In genomic region chr4:151324124-151324448, GRCh38 we compare ENCODE assay signal across 10 cellular contexts. TPM values are rescaled to one million over a fixed set of nuclear protein-coding genes. Genes with fewer than 3 reads are reported as not detected.
DNase-seq lines count a peak whose midpoint lies in the region; ATAC-seq, FAIRE-seq and TF ChIP-seq lines count a peak whose summit lies in the region.
"Had no signal": no experiment of that assay in that cellular context is flagged by ENCODE, and none has a peak within 500 bp of the region (broad histone marks: within the 10 kb centered on the region; RNA-seq: fewer than 3 reads in every experiment).

No MANE protein-coding gene starts in this region.

- H3K36me3 ChIP-seq in MG63 = no peaks in the 10 kb centered on the region
- H3K36me3 ChIP-seq in HepG2 (replicated peaks in 1 of 2; ENCODE audit: control insufficient read depth in 1 of 2, insufficient read depth in 2 of 2, low read length in 2 of 2) = peaks cover 0 to 10% of the 10 kb centered on the region in 2 experiments; a peak in 4 of 5 replicates
- no peaks in the 10 kb centered on the region for H3K36me3 ChIP-seq in subcutaneous abdominal adipose tissue (ENCODE audit: control insufficient read depth in 5 of 5, insufficient read depth in 5 of 5, low read length in 5 of 5)

- DNase-seq in MG63 = no peak
- DNase-seq in cardiac fibroblast (ENCODE audit: low read depth in 2 of 2) = no peak
- DNase-seq in HepG2 (ENCODE audit: low spot score) = no peak
- no peak for DNase-seq in DMS 273 (lab: John Stamatoyannopoulos, UW; ENCODE audit: unreplicated experiment)
- DNase-seq in KBM-7 = no peak
- DNase-seq in nucleus accumbens (lab: John Stamatoyannopoulos, UW) = no peak

- POLR2A ChIA-PET in HepG2 (lab: Yijun Ruan, JAX) = interaction anchor here (0.9 to 3.7 kb wide), 22 partner anchors 9 to 118 kb away, joined by 3 to 49 read pairs (median 10); partner anchors contain the start of genes FHIP1A and PRSS48

- intact Hi-C loops in HepG2 (cut with micrococcal nuclease; ENCODE audit: unreplicated experiment) = loop anchor here (1.0 to 5.0 kb wide), 2 partner anchors 47 to 84 kb away; partner anchors contain the start of gene PRSS48

- TF ChIP-seq EP300 in HepG2 (IDR thresholded peaks at IDR 0.05; ENCODE audit: low read depth in 2 of 2, low read length in 2 of 2) (no peak), HepG2 (CRISPR knock-in tag; IDR thresholded peaks at IDR 0.05; ENCODE audit: borderline replicate concordance) (no peak)

- in situ Hi-C loops in HepG2 (cut with HindIII; ENCODE audit: extremely low pct_ligation_motif_present, low pct_unique_long_range_greater_than_20kb) (no loop called here), KBM-7 (cut with MboI; ENCODE audit: low pct_unique_long_range_greater_than_20kb, low sequenced_read_pairs) (no loop called here)

- peaks cover 69% of the 10 kb centered on the region for H3K4me1 ChIP-seq in HepG2 (ENCODE audit: insufficient read depth, low read length)
- H3K4me1 ChIP-seq in subcutaneous abdominal adipose tissue (ENCODE audit: control insufficient read depth in 5 of 5, insufficient read depth in 5 of 5, low read length in 5 of 5) = peaks cover 3 to 29% (median 24%) of the 10 kb centered on the region in 5 donors

- 0% methylated on average over 4 of the region's 4 CpGs for WGBS in HepG2 (ENCODE audit: low lambda C conversion rate)

- peak overlapping the region; percentile 99 for H3K9ac ChIP-seq in HepG2 (ENCODE audit: insufficient read depth, low read depth, low read length)
- peak overlapping the region; percentile 24 to 71 (median 42) for H3K9ac ChIP-seq in subcutaneous abdominal adipose tissue (ENCODE audit: low read length in 5 of 5)

- peak overlapping the region; percentile 62 for H3K4me3 ChIP-seq in MG63
- H3K4me3 ChIP-seq in cardiac fibroblast (replicated peaks in 1 of 2; ENCODE audit: low read depth in 2 of 2, low read length in 2 of 2) = peak overlapping the region; percentile 69 to 72
- peak overlapping the region; percentile 80 to 84 (median 83) for H3K4me3 ChIP-seq in HepG2 (replicated peaks in 1 of 3; ENCODE audit: insufficient read depth in 1 of 3, low read depth in 2 of 3, low read length in 3 of 3)
- peak overlapping the region; percentile 63 to 88 (median 75) for H3K4me3 ChIP-seq in subcutaneous abdominal adipose tissue (ENCODE audit: low read depth in 1 of 5, low read length in 5 of 5)

- H3K9me3 ChIP-seq in MG63 (no peaks in the 10 kb centered on the region), HepG2 (ENCODE audit: low read length) (no peaks in the 10 kb centered on the region), subcutaneous abdominal adipose tissue (ENCODE audit: control insufficient read depth in 5 of 5, low read length in 5 of 5) (no peaks in the 10 kb centered on the region)

- no peak for TF ChIP-seq RAD21 in HepG2 (CRISPR knock-in tag; IDR thresholded peaks at IDR 0.05)

- CTCF ChIA-PET in HepG2 (lab: Yijun Ruan, JAX; ENCODE audit: low intra/inter-chr PET ratio, low total read pairs) = no interaction called here

- no peak for FAIRE-seq in HepG2 (lab: Jason Lieb, UNC)

- no peak for TF ChIP-seq POLR2A in HepG2 (IDR thresholded peaks at IDR 0.05; ENCODE audit: insufficient read depth in 1 of 2, low read depth in 2 of 2, low read length in 2 of 2)

- H3K27ac ChIP-seq in HepG2 (ENCODE audit: extremely low read length, insufficient read depth, low read length) (peak overlapping the region; percentile 100), subcutaneous abdominal adipose tissue (ENCODE audit: low read depth, low read length) (peak overlapping the region; percentile 84)

- TF ChIP-seq CTCF in cardiac fibroblast (IDR thresholded peaks at IDR 0.05; ENCODE audit: low read depth, low read length) (no peak), HepG2 (CRISPR knock-in tag; IDR thresholded peaks at IDR 0.05) (no peak)

- no peak overlapping the region for H2AFZ ChIP-seq in HepG2 (ENCODE audit: low read length)

- BruUV-seq in HepG2 (replicated peaks; lab: Mats Ljungman, UMichigan) = TSS peak; percentile 56

- ATAC-seq in HepG2 = no peak
- ATAC-seq in GM18511 (IDR thresholded peaks at IDR 0.05; ENCODE audit: unreplicated experiment) = no peak

- peaks cover 52% of the 10 kb centered on the region for H3K79me2 ChIP-seq in HepG2 (ENCODE audit: insufficient read depth, low read length)

- H3K4me2 ChIP-seq in HepG2 (ENCODE audit: low read depth, low read length) = peak overlapping the region; percentile 86

- no peaks in the 10 kb centered on the region for H3K27me3 ChIP-seq in MG63
- H3K27me3 ChIP-seq in HepG2 (ENCODE audit: control insufficient read depth in 1 of 2, insufficient read depth in 2 of 2, low read length in 2 of 2) = no peaks in the 10 kb centered on the region
- no peaks in the 10 kb centered on the region for H3K27me3 ChIP-seq in subcutaneous abdominal adipose tissue (ENCODE audit: control insufficient read depth in 5 of 5, insufficient read depth in 4 of 5, low read length in 5 of 5)

- peaks cover 21% of the 10 kb centered on the region for H4K20me1 ChIP-seq in HepG2 (ENCODE audit: insufficient read depth, low read length)

TF ChIP-seq in HepG2, 621 proteins besides CTCF, POLR2A, EP300 and RAD21 (continues in another document):
- TF ChIP-seq ZNF235 (CRISPR knock-in tag; IDR thresholded peaks at IDR 0.05; ENCODE audit: borderline replicate concordance) = no peak
- peak; percentile 10; the same call in 1 of the 2 replicates for TF ChIP-seq ELF3 (CRISPR knock-in tag; IDR thresholded peaks at IDR 0.05)
- TF ChIP-seq RXRA (CRISPR knock-in tag; IDR thresholded peaks at IDR 0.05) = no peak
- TF ChIP-seq NKX3-1 (CRISPR knock-in tag; IDR thresholded peaks at IDR 0.05) = 0 out of 2 replicates have a peak, but pooled peaks have one; percentile 2
- TF ChIP-seq TRIM24 (CRISPR knock-in tag; IDR thresholded peaks at IDR 0.05) = no peak
- no peak for TF ChIP-seq RFX3 (CRISPR knock-in tag; IDR thresholded peaks at IDR 0.05)
- no peak for TF ChIP-seq CBX2 (IDR thresholded peaks at IDR 0.05; ENCODE audit: low read depth, low read length)
- TF ChIP-seq CBX2 (CRISPR knock-in tag; IDR thresholded peaks at IDR 0.05; ENCODE audit: low read depth) = no peak

RNA-seq across cellular contexts. Expression of gene SH3D19, which starts 1.3 kb away (rescaled TPM):
- total RNA-seq in MG63 (2014; rRNA removed; shearing (Covaris generic); ENCODE audit: low replicate concordance) = 5.3 and 7.0 TPM in 2 replicates
- 31.2 and 34.4 TPM in 2 replicates for total RNA-seq in HepG2 (2016; rRNA removed; fragmentation: Illumina TruSeq; extraction: Trizol)
- total RNA-seq in HepG2 (2016; cell fraction: cytosol; rRNA removed; fragmentation: Illumina TruSeq; extraction: Trizol; ENCODE audit: low read depth) = 10.0 and 11.1 TPM in 2 replicates
- total RNA-seq in HepG2 (2016; cell fraction: insoluble cytoplasmic fraction; rRNA removed; fragmentation: Illumina TruSeq; extraction: Trizol) = 29.9 and 30.5 TPM in 2 replicates
- total RNA-seq in HepG2 (2016; cell fraction: membrane; rRNA removed; fragmentation: Illumina TruSeq; extraction: Trizol) = 23.5 and 24.8 TPM in 2 replicates
- 35.1 and 41.5 TPM in 2 replicates for total RNA-seq in HepG2 (2016; cell fraction: nucleus; rRNA removed; fragmentation: Illumina TruSeq; extraction: Trizol)
- polyA plus RNA-seq in HepG2 (2011; rRNA removed) = 36.4 and 38.0 TPM in 2 replicates
- 16.2 and 23.4 TPM in 2 replicates for polyA plus RNA-seq in HepG2 (2011; cell fraction: cytosol; rRNA removed)
- 45.0 and 62.0 TPM in 2 replicates for polyA plus RNA-seq in HepG2 (2011; cell fraction: nucleus; rRNA removed)
- polyA plus RNA-seq in HepG2 (2012) = 51.3 and 74.6 TPM in 2 replicates
- polyA plus RNA-seq in HepG2 (2016; cell fraction: cytosol; fragmentation: Illumina TruSeq; extraction: Trizol; ENCODE audit: low read depth) = 2.9 and 3.0 TPM in 2 replicates
- polyA plus RNA-seq in HepG2 (2016; cell fraction: insoluble cytoplasmic fraction; fragmentation: Illumina TruSeq; extraction: Trizol; ENCODE audit: low read depth) = 35.7 and 40.1 TPM in 2 replicates
- polyA plus RNA-seq in HepG2 (2016; cell fraction: membrane; fragmentation: Illumina TruSeq; extraction: Trizol; ENCODE audit: low read depth) = 11.6 and 12.8 TPM in 2 replicates
- 49.0 and 51.0 TPM in 2 replicates for polyA plus RNA-seq in HepG2 (2016; cell fraction: nucleus; fragmentation: Illumina TruSeq; extraction: Trizol; ENCODE audit: insufficient read depth, low read depth)
- 14.5 and 52.0 TPM in 2 replicates for polyA minus RNA-seq in HepG2 (2011; rRNA and poly(A)+ RNA removed; ENCODE audit: low replicate concordance)
- polyA minus RNA-seq in HepG2 (2011; cell fraction: cytosol; rRNA and poly(A)+ RNA removed) = 39.4 and 42.6 TPM in 2 replicates
- 112 and 125 TPM in 2 replicates for polyA minus RNA-seq in HepG2 (2011; cell fraction: nucleus; rRNA and poly(A)+ RNA removed)

RNA-seq across cellular contexts. Expression of gene PRSS48, which starts 47.1 kb away (rescaled TPM):
- not detected in 2 replicates for total RNA-seq in MG63 (2014; rRNA removed; shearing (Covaris generic); ENCODE audit: low replicate concordance)
- not detected in 2 replicates for total RNA-seq in HepG2 (2016; rRNA removed; fragmentation: Illumina TruSeq; extraction: Trizol)
- total RNA-seq in HepG2 (2016; cell fraction: cytosol; rRNA removed; fragmentation: Illumina TruSeq; extraction: Trizol; ENCODE audit: low read depth) = not detected in 2 replicates
- total RNA-seq in HepG2 (2016; cell fraction: insoluble cytoplasmic fraction; rRNA removed; fragmentation: Illumina TruSeq; extraction: Trizol) = not detected in 2 replicates
- not detected in 2 replicates for total RNA-seq in HepG2 (2016; cell fraction: membrane; rRNA removed; fragmentation: Illumina TruSeq; extraction: Trizol)
- total RNA-seq in HepG2 (2016; cell fraction: nucleus; rRNA removed; fragmentation: Illumina TruSeq; extraction: Trizol) = not detected in 2 replicates
- polyA plus RNA-seq in HepG2 (2011; rRNA removed) = not detected in 2 replicates
- not detected in 2 replicates for polyA plus RNA-seq in HepG2 (2011; cell fraction: cytosol; rRNA removed)
- polyA plus RNA-seq in HepG2 (2011; cell fraction: nucleus; rRNA removed) = not detected in 2 replicates
- polyA plus RNA-seq in HepG2 (2012) = 0.34 TPM in 1 of 2 replicates, not detected in the other
- not detected in 2 replicates for polyA plus RNA-seq in HepG2 (2016; cell fraction: cytosol; fragmentation: Illumina TruSeq; extraction: Trizol; ENCODE audit: low read depth)
- polyA plus RNA-seq in HepG2 (2016; cell fraction: insoluble cytoplasmic fraction; fragmentation: Illumina TruSeq; extraction: Trizol; ENCODE audit: low read depth) = not detected in 2 replicates
- not detected in 2 replicates for polyA plus RNA-seq in HepG2 (2016; cell fraction: membrane; fragmentation: Illumina TruSeq; extraction: Trizol; ENCODE audit: low read depth)
- polyA plus RNA-seq in HepG2 (2016; cell fraction: nucleus; fragmentation: Illumina TruSeq; extraction: Trizol; ENCODE audit: insufficient read depth, low read depth) = not detected in 2 replicates
- polyA minus RNA-seq in HepG2 (2011; rRNA and poly(A)+ RNA removed; ENCODE audit: low replicate concordance) = not detected in 2 replicates
- not detected in 2 replicates for polyA minus RNA-seq in HepG2 (2011; cell fraction: cytosol; rRNA and poly(A)+ RNA removed)
- polyA minus RNA-seq in HepG2 (2011; cell fraction: nucleus; rRNA and poly(A)+ RNA removed) = not detected in 2 replicates
- total RNA-seq: M059J had no signal
- polyA plus RNA-seq: neural cell had no signal
